9 cellular contexts compared by ENCODE assay signal in the genomic region with DNA sequence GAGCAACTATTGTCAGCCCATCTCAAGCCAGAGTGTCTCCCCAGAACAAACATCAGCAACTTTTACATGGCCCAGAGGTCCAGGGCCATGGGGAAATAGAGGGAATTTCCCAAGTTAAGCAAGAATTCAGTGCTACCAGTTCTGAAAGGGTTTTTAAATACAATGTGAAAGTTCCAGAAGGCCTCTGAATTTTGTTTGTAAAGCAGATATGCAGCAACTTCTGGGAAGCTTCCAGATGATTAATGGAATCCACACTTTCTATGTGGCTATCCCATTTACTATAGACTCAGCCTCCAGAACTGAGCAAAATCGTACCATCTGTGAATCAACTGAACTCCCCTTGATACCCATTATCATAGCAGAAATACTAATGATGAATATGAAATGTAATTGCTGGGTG.
DNase-seq lines count a peak whose midpoint lies in the region; ATAC-seq lines count a peak whose summit lies in the region.
"Had no signal": no experiment of that assay in that cellular context is flagged by ENCODE, and none has a peak within 500 bp of the region (broad histone marks: within the 10 kb centered on the region; RNA-seq: fewer than 3 reads in every experiment).

No MANE protein-coding gene starts in this region.

- ATAC-seq in GM21515 (IDR thresholded peaks at IDR 0.05; ENCODE audit: unreplicated experiment) (peak; percentile 62), HG02981 (IDR thresholded peaks at IDR 0.05; ENCODE audit: unreplicated experiment) (no peak), HG03354 (IDR thresholded peaks at IDR 0.05; ENCODE audit: poor library complexity, severe bottlenecking, unreplicated experiment) (no peak)

- no peaks in the 10 kb centered on the region for H3K36me3 ChIP-seq in SK-N-MC (ENCODE audit: insufficient read depth, low read length)
- H3K36me3 ChIP-seq: cardiac muscle cell had no signal

- no peak overlapping the region for H3K9ac ChIP-seq in SK-N-MC (ENCODE audit: insufficient read length)

- H3K9me3 ChIP-seq in SK-N-MC (ENCODE audit: low read depth, low read length) = no peaks in the 10 kb centered on the region

- no peak overlapping the region for H3K4me3 ChIP-seq in SK-N-MC
- H3K4me3 ChIP-seq: cardiac muscle cell had no signal

- H3K27ac ChIP-seq in SK-N-MC = 0 out of 2 replicates have a peak overlapping the region, but pooled peaks have one; percentile 44
- H3K27ac ChIP-seq: cardiac muscle cell had no signal

- peak; percentile 61 for DNase-seq in AG08395 (ENCODE audit: low spot score)
- no peak for DNase-seq in SK-N-MC (ENCODE audit: low read depth, low spot score)
- peak; percentile 77 for DNase-seq in kidney tubule cell (ENCODE audit: low spot score)
- DNase-seq in stimulated activated CD4-positive, alpha-beta T cell treated with anti-CD3 and anti-CD28 coated beads, Interleukin-15, amount 100 ng/mL, for 24 hours = no peak
- DNase-seq in stimulated activated CD4-positive, alpha-beta T cell treated with anti-CD3 and anti-CD28 coated beads, Interleukin-4, amount 100 ng/mL, for 4 hours = no peak

Comparison
In these comparisons a context has a peak if more than half of its experiments do, and no peak if none do; other contexts are left out.
1. DNase-seq: peak in AG08395 (single experiment) and kidney tubule cell (single experiment); none in SK-N-MC (single experiment), stimulated activated CD4-positive, alpha-beta T cell treated with anti-CD3 and anti-CD28 coated beads, Interleukin-15, amount 100 ng/mL, for 24 hours (single experiment) and stimulated activated CD4-positive, alpha-beta T cell treated with anti-CD3 and anti-CD28 coated beads, Interleukin-4, amount 100 ng/mL, for 4 hours (0 of 2).